25 cellular contexts compared by ENCODE assay signal in genomic region chrX:119735467-119735866, GRCh38. TPM values are rescaled to one million over a fixed set of nuclear protein-coding genes. Genes with fewer than 3 reads are reported as not detected.
DNase-seq lines count a peak whose midpoint lies in the region; ATAC-seq, FAIRE-seq and TF ChIP-seq lines count a peak whose summit lies in the region.
"Had no signal": no experiment of that assay in that cellular context is flagged by ENCODE, and none has a peak within 500 bp of the region (broad histone marks: within the 10 kb centered on the region; RNA-seq: fewer than 3 reads in every experiment).

No MANE protein-coding gene starts in this region.

- DNase-seq in activated CD4-positive, CD25-positive, alpha-beta regulatory T cell treated with anti-CD3 and anti-CD28 coated beads, Interleukin-2, amount 50 U/mL, for 72 hours = peak; percentile 2
- no peak for DNase-seq in activated CD4-positive, CD25-positive, alpha-beta regulatory T cell (lab: John Stamatoyannopoulos, UW)
- DNase-seq in NCI-H1105 treated with DMSO at 0.1 percent for 48 hours (lab: John Stamatoyannopoulos, UW) (peak; percentile 68), left kidney (ENCODE audit: low read depth, low spot score) (peak; percentile 81), spleen (peak; percentile 59), GM12892 (ENCODE audit: insufficient read length) (no peak)
- no peak for DNase-seq in activated naive CD4-positive, alpha-beta T cell treated with Interleukin-2 at 50 U/mL for 16 hours
- DNase-seq: activated gamma-delta T cell; activated naive CD8-positive, alpha-beta T cell treated with anti-CD3 and anti-CD28 coated beads, Interleukin-2, amount 50 U/mL, for 24 hours; activated T-cell treated with anti-CD3 and anti-CD28 coated beads, Interleukin-2, amount 50 U/mL, for 1 hour; Caco-2; islet precursor cell; NK-92 treated with Interleukin-12 subunit alpha and Interleukin-12 subunit beta, amount 100 ng/mL, for 24 hours; PC-9; stimulated activated CD4-positive, alpha-beta T cell treated with anti-CD3 and anti-CD28 coated beads, Interleukin-2, amount 100 ng/mL, for 24 hours; T-helper 1 cell had no signal

- WGBS in spleen, 5 donors = 78 to 100% (median 80%) methylated on average over 1 to 6 of the region's 6 CpGs

- TF ChIP-seq POLR2A in spleen (IDR thresholded peaks at IDR 0.05) (no peak), GM12892 (IDR thresholded peaks at IDR 0.05; ENCODE audit: low read depth, low read length) (no peak)

- H3K4me1 ChIP-seq in spleen = peaks cover 0 to 5% (median 0%) of the 10 kb centered on the region in 6 donors
- H3K4me1 ChIP-seq: A549, Caco-2, prostate gland had no signal

- no peak for ATAC-seq in GM19035 (IDR thresholded peaks at IDR 0.05; ENCODE audit: unreplicated experiment)
- ATAC-seq: activated naive CD8-positive, alpha-beta T cell treated with anti-CD3 and anti-CD28 coated beads, Interleukin-2, amount 50 U/mL, for 24 hours; GM23338 had no signal

- intact Hi-C loops in spleen (cut with DNase I; ENCODE audit: low total_unique reads) = no loop called here

- H3K36me3 ChIP-seq in spleen = no peaks in the 10 kb centered on the region
- H3K36me3 ChIP-seq: MG63, prostate gland had no signal

- H3K9me3 ChIP-seq in spleen = no peaks in the 10 kb centered on the region
- H3K9me3 ChIP-seq: A549, Caco-2, MG63, prostate gland had no signal

- FAIRE-seq in GM12892 (lab: Jason Lieb, UNC) = no peak
- FAIRE-seq: A549, TTC549 had no signal

- no peaks in the 10 kb centered on the region for H3K27me3 ChIP-seq in spleen (replicated peaks in 1 of 7)
- H3K27me3 ChIP-seq: MG63 had no signal

- TF ChIP-seq CTCF in spleen (IDR thresholded peaks at IDR 0.05 in 8 of 11, conservative IDR thresholded peaks at IDR 0.05 in 3 of 11) = no peak

- no peak overlapping the region for H3K4me3 ChIP-seq in spleen
- H3K4me3 ChIP-seq: A549, dorsolateral prefrontal cortex, GM23338, MG63, PC-9, prostate gland, skin epidermis had no signal

- no peak overlapping the region for H3K27ac ChIP-seq in spleen
- H3K27ac ChIP-seq: A549, dorsolateral prefrontal cortex, PC-9, prostate gland, skin epidermis had no signal

RNA-seq across cellular contexts. Expression of gene SOWAHD, which starts 22.9 kb away (rescaled TPM):
- total RNA-seq in spleen = 1 to 10 TPM; 5.0 to 9.5 (median 8.1) TPM
- 10 to 100 TPM; 19.2 to 26.2 (median 19.9) TPM for polyA plus RNA-seq in spleen
- 0.89 TPM for polyA plus RNA-seq in GM12892 (2012; ENCODE audit: missing spikeins)
- total RNA-seq: lung microvascular endothelial cell had no signal

RNA-seq across cellular contexts. Expression of gene SEPTIN6, which starts 42.5 kb away (rescaled TPM):
- total RNA-seq in spleen = 100 to 1,000 TPM in 3 of 7 donors, 10 to 100 TPM in 4; 94.7 to 139 (median 99.8) TPM
- polyA plus RNA-seq in spleen = 10 to 100 TPM; 45.1 to 58.2 (median 50.8) TPM
- polyA plus RNA-seq in GM12892 (2012; ENCODE audit: missing spikeins) = 135 TPM

RNA-seq across cellular contexts. Expression of gene RPL39, which starts 56.0 kb away (rescaled TPM):
- 1,000 to 10,000 TPM; 1,435 to 2,313 (median 1,812) TPM for total RNA-seq in spleen
- over 10,000 TPM; 15,023 to 18,857 (median 18,305) TPM for polyA plus RNA-seq in spleen
- polyA plus RNA-seq in GM12892 (2012; ENCODE audit: missing spikeins) = 9,006 TPM

Comparison
In these comparisons a context has a peak if more than half of its experiments do, and no peak if none do; other contexts are left out.
1. DNase-seq: peak in activated CD4-positive, CD25-positive, alpha-beta regulatory T cell treated with anti-CD3 and anti-CD28 coated beads, Interleukin-2, amount 50 U/mL, for 72 hours (single experiment), NCI-H1105 treated with DMSO at 0.1 percent for 48 hours (single experiment), left kidney (single experiment) and spleen (single experiment); none in activated CD4-positive, CD25-positive, alpha-beta regulatory T cell (0 of 4), GM12892 (single experiment) and activated naive CD4-positive, alpha-beta T cell treated with Interleukin-2 at 50 U/mL for 16 hours (single experiment).